In the genomic region with DNA sequence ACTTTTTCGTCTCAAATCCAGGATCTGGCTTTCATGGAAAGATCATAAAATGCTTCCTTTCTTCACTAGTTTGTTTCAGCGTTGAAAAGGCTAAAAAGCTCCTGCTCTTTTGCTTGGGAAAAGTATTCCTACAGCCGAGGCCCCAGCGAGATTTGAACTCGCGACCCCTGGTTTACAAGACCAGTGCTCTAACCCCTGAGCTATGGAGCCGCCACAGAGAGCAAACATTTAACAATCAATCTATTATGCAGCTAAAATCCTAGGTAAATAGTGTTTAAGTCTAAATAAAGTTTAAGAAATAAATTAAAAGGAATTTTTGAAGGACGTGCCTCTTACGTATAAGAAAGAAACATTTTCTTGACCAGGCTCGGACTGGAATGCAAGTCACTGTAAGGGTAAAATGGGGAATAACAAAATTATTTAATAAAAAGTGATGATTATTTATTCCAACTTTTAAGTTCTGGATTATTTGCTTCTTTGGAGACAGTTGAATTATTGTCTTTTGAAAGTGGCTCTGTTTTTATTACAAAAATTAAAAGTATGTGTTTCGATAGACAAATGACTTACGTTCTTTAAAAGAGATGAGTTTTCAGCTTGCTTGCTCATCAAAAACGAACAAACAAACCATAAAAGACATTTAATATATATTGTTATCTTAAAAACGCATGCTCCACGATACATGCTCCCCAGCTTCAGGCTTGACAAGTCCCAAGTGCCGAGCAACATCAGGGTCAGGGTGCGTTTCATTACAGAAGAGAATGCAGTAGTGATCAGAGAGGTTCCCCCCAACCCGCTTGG, we compare ENCODE assay signal across 8 cellular contexts. TPM values are rescaled to one million over a fixed set of nuclear protein-coding genes. Genes with fewer than 3 reads are reported as not detected.
DNase-seq lines count a peak whose midpoint lies in the region; ATAC-seq, FAIRE-seq and TF ChIP-seq lines count a peak whose summit lies in the region.

No MANE protein-coding gene starts in this region.

- H3K4ac ChIP-seq in mesendoderm (ENCODE audit: low read depth, low read length), result no peak overlapping the region

- H3K27me3 ChIP-seq in GM06990 (replicated peaks; ENCODE audit: control insufficient read depth, insufficient read depth, low read length) (no peaks in the 10 kb centered on the region), mesendoderm (ENCODE audit: insufficient read depth, low read length, poor library complexity) (no peaks in the 10 kb centered on the region), suprapubic skin (peaks cover 2% of the 10 kb centered on the region)

- no peak for TF ChIP-seq POLR2A in suprapubic skin (IDR thresholded peaks at IDR 0.05)

- H3K79me2 ChIP-seq in mesendoderm (ENCODE audit: control insufficient read depth, insufficient read depth, low read length), result no peaks in the 10 kb centered on the region

- H3K36me3 Mint-ChIP-seq in effector memory CD8-positive, alpha-beta T cell (ENCODE audit: insufficient read depth), result peaks cover 45% of the 10 kb centered on the region

- peak overlapping the region; percentile 21 for H3K18ac ChIP-seq in mesendoderm (ENCODE audit: low read length)

- H3K36me3 ChIP-seq in GM06990 (ENCODE audit: control insufficient read depth, insufficient read depth, low read length) (no peaks in the 10 kb centered on the region), mesendoderm (ENCODE audit: control insufficient read depth, insufficient read depth, low read length) (no peaks in the 10 kb centered on the region), suprapubic skin (no peaks in the 10 kb centered on the region)

- TF ChIP-seq CTCF in GM06990 (IDR thresholded peaks at IDR 0.05; ENCODE audit: insufficient read depth, low read length, poor library complexity, severe bottlenecking) (no peak), suprapubic skin (IDR thresholded peaks at IDR 0.05) (no peak), D721Med (IDR thresholded peaks at IDR 0.05; ENCODE audit: insufficient read depth, missing control alignments) (no peak)

- H3K27me3 Mint-ChIP-seq in effector memory CD8-positive, alpha-beta T cell, result peaks cover 0 to 7% of the 10 kb centered on the region in 2 donors

- no peak overlapping the region for H2BK5ac ChIP-seq in mesendoderm (ENCODE audit: low read length)

- H3K4me1 ChIP-seq in mesendoderm (ENCODE audit: control insufficient read depth, low read depth, low read length) (peaks cover 12% of the 10 kb centered on the region), suprapubic skin (peaks cover 41% of the 10 kb centered on the region)

- peak overlapping the region; percentile 98 to 99 for H3K27ac Mint-ChIP-seq in effector memory CD8-positive, alpha-beta T cell

- peak overlapping the region; percentile 84 to 86 for H3K4me3 Mint-ChIP-seq in effector memory CD8-positive, alpha-beta T cell

- H4K8ac ChIP-seq in mesendoderm (ENCODE audit: low read depth, low read length), result no peak overlapping the region

- DNase-seq in GM06990 (ENCODE audit: extremely low read depth, insufficient read length), result peak; percentile 30
- peak; percentile 82 for DNase-seq in NCI-H1694 (lab: John Stamatoyannopoulos, UW)
- DNase-seq in activated CD4-positive, alpha-beta T cell treated with anti-CD3 and anti-CD28 coated beads for 4 hours, result peak; percentile 58 to 59
- DNase-seq in effector memory CD8-positive, alpha-beta T cell, result peak; percentile 52 to 72 (median 57)
- peak; percentile 85 for DNase-seq in mesendoderm
- DNase-seq in suprapubic skin (ENCODE audit: low spot score in 2 of 2), result no peak
- no peak for DNase-seq in D721Med (ENCODE audit: insufficient read length, low spot score)

- H3K4me3 ChIP-seq in GM06990 (replicated peaks; ENCODE audit: low read depth, low read length), result peak overlapping the region; percentile 61
- H3K4me3 ChIP-seq in mesendoderm (ENCODE audit: low read length), result peak overlapping the region; percentile 71
- peak overlapping the region; percentile 50 for H3K4me3 ChIP-seq in suprapubic skin

- no peak overlapping the region for H3K23ac ChIP-seq in mesendoderm (ENCODE audit: low read length)

- H3K4me2 ChIP-seq in mesendoderm (ENCODE audit: low read length), result peak overlapping the region; percentile 95

- FAIRE-seq in D721Med (lab: Jason Lieb, UNC), result no peak

- ATAC-seq in effector memory CD8-positive, alpha-beta T cell (replicated peaks), result peak; percentile 27
- ATAC-seq in GM21529 (IDR thresholded peaks at IDR 0.05; ENCODE audit: unreplicated experiment), result no peak

- H3K9me3 Mint-ChIP-seq in effector memory CD8-positive, alpha-beta T cell, result no peaks in the 10 kb centered on the region

- H3K27ac ChIP-seq in mesendoderm (ENCODE audit: low read depth, low read length), result peak overlapping the region; percentile 72
- no peak overlapping the region for H3K27ac ChIP-seq in suprapubic skin

- no peak overlapping the region for H2BK120ac ChIP-seq in mesendoderm (ENCODE audit: low read depth, low read length)

- H4K5ac ChIP-seq in mesendoderm (ENCODE audit: low read length), result no peak overlapping the region

- H3K4me1 Mint-ChIP-seq in effector memory CD8-positive, alpha-beta T cell (ENCODE audit: low read depth in 2 of 2), result peaks cover 49 to 69% of the 10 kb centered on the region in 2 donors

- no peak for TF ChIP-seq EP300 in suprapubic skin (IDR thresholded peaks at IDR 0.05)

- peak overlapping the region; percentile 74 for H3K9ac ChIP-seq in mesendoderm (ENCODE audit: low read length)

- no peak overlapping the region for H2AK5ac ChIP-seq in mesendoderm (ENCODE audit: low read length)

- H3K56ac ChIP-seq in mesendoderm (ENCODE audit: low read length), result peak overlapping the region; percentile 86

- H3K9me3 ChIP-seq in suprapubic skin, result no peaks in the 10 kb centered on the region

- H3K79me1 ChIP-seq in mesendoderm (ENCODE audit: low read length), result no peaks in the 10 kb centered on the region

- H2BK15ac ChIP-seq in mesendoderm (replicated peaks; ENCODE audit: low read depth), result no peak overlapping the region

- no CpG with 5 or more reads among the region's 18 CpGs for WGBS in mesendoderm (ENCODE audit: extremely low coverage, insufficient coverage, low lambda C conversion rate)
- WGBS in suprapubic skin, result 2% methylated on average over 18 of the region's 18 CpGs

RNA-seq across cellular contexts. Expression of a gene that starts 10.3 kb away (rescaled TPM):
- polyA plus RNA-seq in mesendoderm (2013, experiment 1 of 2), result not detected
- not detected for polyA plus RNA-seq in mesendoderm (2013, experiment 2 of 2)
- not detected for total RNA-seq in suprapubic skin

RNA-seq across cellular contexts. Expression of a gene that starts 40.0 kb away (rescaled TPM):
- not detected for polyA plus RNA-seq in mesendoderm (2013, experiment 1 of 2)
- polyA plus RNA-seq in mesendoderm (2013, experiment 2 of 2), result not detected
- not detected for total RNA-seq in suprapubic skin

RNA-seq across cellular contexts. Expression of a gene that starts 43.4 kb away (rescaled TPM):
- polyA plus RNA-seq in mesendoderm (2013, experiment 1 of 2), result not detected
- polyA plus RNA-seq in mesendoderm (2013, experiment 2 of 2), result not detected
- not detected for total RNA-seq in suprapubic skin

RNA-seq across cellular contexts. Expression of a gene that starts 53.1 kb away (rescaled TPM):
- 1.5 TPM for polyA plus RNA-seq in mesendoderm (2013, experiment 1 of 2)
- 1.1 TPM for polyA plus RNA-seq in mesendoderm (2013, experiment 2 of 2)
- 10 to 100 TPM; 43.9 to 84.2 (median 66.2) TPM for total RNA-seq in suprapubic skin

RNA-seq across cellular contexts. Expression of a gene that starts 57.3 kb away (rescaled TPM):
- polyA plus RNA-seq in mesendoderm (2013, experiment 1 of 2), result 3.2 TPM
- 3.0 TPM for polyA plus RNA-seq in mesendoderm (2013, experiment 2 of 2)
- total RNA-seq in suprapubic skin, result 10 to 100 TPM; 19.3 to 46.9 (median 27.1) TPM

Comparison
In these comparisons a context has a peak if more than half of its experiments do, and no peak if none do; other contexts are left out.
1. DNase-seq: peak in GM06990 (single experiment), NCI-H1694 (single experiment), activated CD4-positive, alpha-beta T cell treated with anti-CD3 and anti-CD28 coated beads for 4 hours (2 of 2), effector memory CD8-positive, alpha-beta T cell (3 of 3) and mesendoderm (single experiment); none in suprapubic skin (0 of 2) and D721Med (single experiment).
2. Peak in every context shown above with its lines, with median percentiles within 50 percentile points of each other: H3K4me3 ChIP-seq.